In the genomic region with DNA sequence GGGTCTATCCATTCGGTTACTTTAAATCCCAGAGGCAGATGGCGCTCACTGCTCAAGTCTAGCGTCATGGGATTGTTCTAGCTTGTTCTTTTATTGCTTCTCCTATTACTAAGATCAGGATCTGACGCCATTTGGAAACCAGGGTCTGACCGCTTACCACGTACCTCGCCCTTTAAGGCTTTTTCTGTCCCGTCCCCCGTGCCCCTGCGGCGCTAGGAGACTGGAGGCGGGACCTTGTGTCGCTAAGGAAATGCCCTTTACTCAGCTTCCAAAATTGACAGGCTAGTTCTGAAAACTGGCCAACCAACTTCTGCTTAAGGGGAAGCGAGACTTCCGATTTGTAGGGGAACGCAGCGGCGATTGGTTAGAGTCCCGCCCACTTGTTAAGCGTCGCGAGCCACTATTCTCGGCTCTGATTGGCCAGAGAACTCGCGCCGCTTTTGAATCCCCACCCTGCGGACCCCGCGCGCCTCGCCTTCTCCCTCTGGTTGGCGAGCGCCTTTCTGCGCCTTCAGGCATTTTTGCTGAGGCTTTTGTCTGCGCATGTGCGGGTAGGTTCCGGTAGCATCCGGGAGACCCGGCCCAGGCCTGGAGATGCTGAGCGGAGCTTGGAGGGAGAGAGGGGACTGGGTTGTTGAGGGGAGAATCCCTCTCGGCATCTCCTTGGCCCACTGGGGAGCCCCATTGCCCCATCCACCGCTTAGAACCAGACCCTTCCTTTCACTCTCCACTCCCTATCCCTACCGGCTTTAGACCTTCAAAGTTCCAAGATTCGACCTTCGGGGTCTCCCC, we compare ENCODE assay signal across 1 cellular context.
TF ChIP-seq lines count a peak whose summit lies in the region.

No MANE protein-coding gene starts in this region.

TF ChIP-seq in GM12878, 131 proteins besides CTCF, POLR2A, EP300 and RAD21 (continued from another document and continues in another):
- TF ChIP-seq, protein P1, sequence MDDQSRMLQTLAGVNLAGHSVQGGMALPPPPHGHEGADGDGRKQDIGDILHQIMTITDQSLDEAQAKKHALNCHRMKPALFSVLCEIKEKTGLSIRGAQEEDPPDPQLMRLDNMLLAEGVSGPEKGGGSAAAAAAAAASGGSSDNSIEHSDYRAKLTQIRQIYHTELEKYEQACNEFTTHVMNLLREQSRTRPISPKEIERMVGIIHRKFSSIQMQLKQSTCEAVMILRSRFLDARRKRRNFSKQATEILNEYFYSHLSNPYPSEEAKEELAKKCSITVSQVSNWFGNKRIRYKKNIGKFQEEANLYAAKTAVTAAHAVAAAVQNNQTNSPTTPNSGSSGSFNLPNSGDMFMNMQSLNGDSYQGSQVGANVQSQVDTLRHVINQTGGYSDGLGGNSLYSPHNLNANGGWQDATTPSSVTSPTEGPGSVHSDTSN (IDR thresholded peaks at IDR 0.05; ENCODE audit: insufficient replicate concordance, low read depth, low read length) = peak; percentile 93
- TF ChIP-seq HDAC6 (IDR thresholded peaks at IDR 0.05; ENCODE audit: unreplicated experiment) = no peak
- TF ChIP-seq IKZF1 (conservative IDR thresholded peaks at IDR 0.05) = peak; percentile 59; the same call in 1 of the 2 replicates
- no peak for TF ChIP-seq WRNIP1 (IDR thresholded peaks at IDR 0.05; ENCODE audit: borderline replicate concordance, low read depth, low read length)
- peak; percentile 73 for TF ChIP-seq YY1 (IDR thresholded peaks at IDR 0.05; ENCODE audit: low read depth, low read length)
- no peak for TF ChIP-seq JUND (IDR thresholded peaks at IDR 0.05; ENCODE audit: low read depth, low read length)
- TF ChIP-seq, protein P2, sequence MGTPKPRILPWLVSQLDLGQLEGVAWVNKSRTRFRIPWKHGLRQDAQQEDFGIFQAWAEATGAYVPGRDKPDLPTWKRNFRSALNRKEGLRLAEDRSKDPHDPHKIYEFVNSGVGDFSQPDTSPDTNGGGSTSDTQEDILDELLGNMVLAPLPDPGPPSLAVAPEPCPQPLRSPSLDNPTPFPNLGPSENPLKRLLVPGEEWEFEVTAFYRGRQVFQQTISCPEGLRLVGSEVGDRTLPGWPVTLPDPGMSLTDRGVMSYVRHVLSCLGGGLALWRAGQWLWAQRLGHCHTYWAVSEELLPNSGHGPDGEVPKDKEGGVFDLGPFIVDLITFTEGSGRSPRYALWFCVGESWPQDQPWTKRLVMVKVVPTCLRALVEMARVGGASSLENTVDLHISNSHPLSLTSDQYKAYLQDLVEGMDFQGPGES (IDR thresholded peaks at IDR 0.05) = peak; percentile 82; the same call in 1 of the 2 replicates
- TF ChIP-seq GABPA (IDR thresholded peaks at IDR 0.05; ENCODE audit: low read depth) = peak; percentile 83
- no peak; the same call in 1 of the 2 replicates for TF ChIP-seq TAF1 (IDR thresholded peaks at IDR 0.05; ENCODE audit: borderline replicate concordance, low read depth, low read length)
- TF ChIP-seq, protein P3, sequence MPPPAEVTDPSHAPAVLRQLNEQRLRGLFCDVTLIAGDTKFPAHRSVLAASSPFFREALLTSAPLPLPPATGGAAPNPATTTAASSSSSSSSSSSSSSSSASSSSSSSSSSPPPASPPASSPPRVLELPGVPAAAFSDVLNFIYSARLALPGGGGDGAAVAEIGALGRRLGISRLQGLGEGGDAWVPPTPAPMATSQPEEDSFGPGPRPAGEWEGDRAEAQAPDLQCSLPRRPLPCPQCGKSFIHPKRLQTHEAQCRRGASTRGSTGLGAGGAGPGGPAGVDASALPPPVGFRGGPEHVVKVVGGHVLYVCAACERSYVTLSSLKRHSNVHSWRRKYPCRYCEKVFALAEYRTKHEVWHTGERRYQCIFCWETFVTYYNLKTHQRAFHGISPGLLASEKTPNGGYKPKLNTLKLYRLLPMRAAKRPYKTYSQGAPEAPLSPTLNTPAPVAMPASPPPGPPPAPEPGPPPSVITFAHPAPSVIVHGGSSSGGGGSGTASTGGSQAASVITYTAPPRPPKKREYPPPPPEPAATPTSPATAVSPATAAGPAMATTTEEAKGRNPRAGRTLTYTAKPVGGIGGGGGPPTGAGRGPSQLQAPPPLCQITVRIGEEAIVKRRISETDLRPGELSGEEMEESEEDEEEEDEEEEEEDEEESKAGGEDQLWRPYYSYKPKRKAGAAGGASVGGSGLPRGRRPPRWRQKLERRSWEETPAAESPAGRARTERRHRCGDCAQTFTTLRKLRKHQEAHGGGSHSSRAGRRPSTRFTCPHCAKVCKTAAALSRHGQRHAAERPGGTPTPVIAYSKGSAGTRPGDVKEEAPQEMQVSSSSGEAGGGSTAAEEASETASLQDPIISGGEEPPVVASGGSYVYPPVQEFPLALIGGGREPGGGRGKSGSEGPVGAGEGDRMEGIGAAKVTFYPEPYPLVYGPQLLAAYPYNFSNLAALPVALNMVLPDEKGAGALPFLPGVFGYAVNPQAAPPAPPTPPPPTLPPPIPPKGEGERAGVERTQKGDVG (CRISPR knock-in tag; IDR thresholded peaks at IDR 0.05) = no peak
- TF ChIP-seq PAX5 (IDR thresholded peaks at IDR 0.05; ENCODE audit: borderline replicate concordance, low read depth, low read length) = no peak
- TF ChIP-seq EGR1 (IDR thresholded peaks at IDR 0.05; ENCODE audit: borderline replicate concordance in 1 of 2, low read depth in 2 of 2, low read length in 2 of 2) = peak in 1 of 2 experiments; percentile 54; a peak in 1 of 3 replicates
- TF ChIP-seq, protein P4, sequence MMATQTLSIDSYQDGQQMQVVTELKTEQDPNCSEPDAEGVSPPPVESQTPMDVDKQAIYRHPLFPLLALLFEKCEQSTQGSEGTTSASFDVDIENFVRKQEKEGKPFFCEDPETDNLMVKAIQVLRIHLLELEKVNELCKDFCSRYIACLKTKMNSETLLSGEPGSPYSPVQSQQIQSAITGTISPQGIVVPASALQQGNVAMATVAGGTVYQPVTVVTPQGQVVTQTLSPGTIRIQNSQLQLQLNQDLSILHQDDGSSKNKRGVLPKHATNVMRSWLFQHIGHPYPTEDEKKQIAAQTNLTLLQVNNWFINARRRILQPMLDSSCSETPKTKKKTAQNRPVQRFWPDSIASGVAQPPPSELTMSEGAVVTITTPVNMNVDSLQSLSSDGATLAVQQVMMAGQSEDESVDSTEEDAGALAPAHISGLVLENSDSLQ (IDR thresholded peaks at IDR 0.05) = peak; percentile 99
- TF ChIP-seq, protein P5, sequence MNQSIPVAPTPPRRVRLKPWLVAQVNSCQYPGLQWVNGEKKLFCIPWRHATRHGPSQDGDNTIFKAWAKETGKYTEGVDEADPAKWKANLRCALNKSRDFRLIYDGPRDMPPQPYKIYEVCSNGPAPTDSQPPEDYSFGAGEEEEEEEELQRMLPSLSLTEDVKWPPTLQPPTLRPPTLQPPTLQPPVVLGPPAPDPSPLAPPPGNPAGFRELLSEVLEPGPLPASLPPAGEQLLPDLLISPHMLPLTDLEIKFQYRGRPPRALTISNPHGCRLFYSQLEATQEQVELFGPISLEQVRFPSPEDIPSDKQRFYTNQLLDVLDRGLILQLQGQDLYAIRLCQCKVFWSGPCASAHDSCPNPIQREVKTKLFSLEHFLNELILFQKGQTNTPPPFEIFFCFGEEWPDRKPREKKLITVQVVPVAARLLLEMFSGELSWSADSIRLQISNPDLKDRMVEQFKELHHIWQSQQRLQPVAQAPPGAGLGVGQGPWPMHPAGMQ (IDR thresholded peaks at IDR 0.05; ENCODE audit: borderline replicate concordance) = no peak
- peak; percentile 98 for TF ChIP-seq MXI1 (IDR thresholded peaks at IDR 0.05; ENCODE audit: low read depth, low read length)
- peak; percentile 48; the same call in 1 of the 2 replicates for TF ChIP-seq MEF2A (IDR thresholded peaks at IDR 0.05; ENCODE audit: insufficient read depth, low read depth, low read length)
- no peak for TF ChIP-seq MYC (IDR thresholded peaks at IDR 0.05; ENCODE audit: insufficient read depth, insufficient read length, insufficient replicate concordance, low read length, severe bottlenecking)
- peak; percentile 38; the same call in 1 of the 3 replicates for TF ChIP-seq POU2F2 (IDR thresholded peaks at IDR 0.05; ENCODE audit: borderline replicate concordance, low read depth, low read length)
- no peak for TF ChIP-seq BACH1 (IDR thresholded peaks at IDR 0.05; ENCODE audit: borderline replicate concordance)
- TF ChIP-seq CHD2 (IDR thresholded peaks at IDR 0.05; ENCODE audit: borderline replicate concordance, low read depth, low read length) = peak; percentile 95
- TF ChIP-seq ZNF207 (IDR thresholded peaks at IDR 0.05; ENCODE audit: borderline replicate concordance) = 0 out of 2 replicates have a peak, but pooled peaks have one; percentile 13
- peak; percentile 75; the same call in 1 of the 2 replicates for TF ChIP-seq HDAC2 (IDR thresholded peaks at IDR 0.05)
- no peak for TF ChIP-seq NFXL1 (IDR thresholded peaks at IDR 0.05; ENCODE audit: borderline replicate concordance)
- TF ChIP-seq, protein P6, sequence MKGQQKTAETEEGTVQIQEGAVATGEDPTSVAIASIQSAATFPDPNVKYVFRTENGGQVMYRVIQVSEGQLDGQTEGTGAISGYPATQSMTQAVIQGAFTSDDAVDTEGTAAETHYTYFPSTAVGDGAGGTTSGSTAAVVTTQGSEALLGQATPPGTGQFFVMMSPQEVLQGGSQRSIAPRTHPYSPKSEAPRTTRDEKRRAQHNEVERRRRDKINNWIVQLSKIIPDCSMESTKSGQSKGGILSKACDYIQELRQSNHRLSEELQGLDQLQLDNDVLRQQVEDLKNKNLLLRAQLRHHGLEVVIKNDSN (IDR thresholded peaks at IDR 0.05; ENCODE audit: borderline replicate concordance, extremely low read length, insufficient read depth, low read depth, low read length) = no peak
- peak; percentile 60; the same call in 1 of the 2 replicates for TF ChIP-seq SPI1 (IDR thresholded peaks at IDR 0.05; ENCODE audit: borderline replicate concordance, insufficient read depth, low read depth, low read length)
- peak; percentile 23 to 94 for TF ChIP-seq SRF (IDR thresholded peaks at IDR 0.05; ENCODE audit: low read depth in 2 of 2, low read length in 2 of 2)
- TF ChIP-seq, protein P7, sequence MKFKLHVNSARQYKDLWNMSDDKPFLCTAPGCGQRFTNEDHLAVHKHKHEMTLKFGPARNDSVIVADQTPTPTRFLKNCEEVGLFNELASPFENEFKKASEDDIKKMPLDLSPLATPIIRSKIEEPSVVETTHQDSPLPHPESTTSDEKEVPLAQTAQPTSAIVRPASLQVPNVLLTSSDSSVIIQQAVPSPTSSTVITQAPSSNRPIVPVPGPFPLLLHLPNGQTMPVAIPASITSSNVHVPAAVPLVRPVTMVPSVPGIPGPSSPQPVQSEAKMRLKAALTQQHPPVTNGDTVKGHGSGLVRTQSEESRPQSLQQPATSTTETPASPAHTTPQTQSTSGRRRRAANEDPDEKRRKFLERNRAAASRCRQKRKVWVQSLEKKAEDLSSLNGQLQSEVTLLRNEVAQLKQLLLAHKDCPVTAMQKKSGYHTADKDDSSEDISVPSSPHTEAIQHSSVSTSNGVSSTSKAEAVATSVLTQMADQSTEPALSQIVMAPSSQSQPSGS (IDR thresholded peaks at IDR 0.05; ENCODE audit: low read length) = peak; percentile 64; the same call in 1 of the 2 replicates
- no peak for TF ChIP-seq SMAD1 (IDR thresholded peaks at IDR 0.05; ENCODE audit: low read depth, partially characterized antibody)
- no peak for TF ChIP-seq ZBED1 (IDR thresholded peaks at IDR 0.05; ENCODE audit: borderline replicate concordance)
- TF ChIP-seq, protein P8, sequence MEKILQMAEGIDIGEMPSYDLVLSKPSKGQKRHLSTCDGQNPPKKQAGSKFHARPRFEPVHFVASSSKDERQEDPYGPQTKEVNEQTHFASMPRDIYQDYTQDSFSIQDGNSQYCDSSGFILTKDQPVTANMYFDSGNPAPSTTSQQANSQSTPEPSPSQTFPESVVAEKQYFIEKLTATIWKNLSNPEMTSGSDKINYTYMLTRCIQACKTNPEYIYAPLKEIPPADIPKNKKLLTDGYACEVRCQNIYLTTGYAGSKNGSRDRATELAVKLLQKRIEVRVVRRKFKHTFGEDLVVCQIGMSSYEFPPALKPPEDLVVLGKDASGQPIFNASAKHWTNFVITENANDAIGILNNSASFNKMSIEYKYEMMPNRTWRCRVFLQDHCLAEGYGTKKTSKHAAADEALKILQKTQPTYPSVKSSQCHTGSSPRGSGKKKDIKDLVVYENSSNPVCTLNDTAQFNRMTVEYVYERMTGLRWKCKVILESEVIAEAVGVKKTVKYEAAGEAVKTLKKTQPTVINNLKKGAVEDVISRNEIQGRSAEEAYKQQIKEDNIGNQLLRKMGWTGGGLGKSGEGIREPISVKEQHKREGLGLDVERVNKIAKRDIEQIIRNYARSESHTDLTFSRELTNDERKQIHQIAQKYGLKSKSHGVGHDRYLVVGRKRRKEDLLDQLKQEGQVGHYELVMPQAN (conservative IDR thresholded peaks at IDR 0.05) = peak; percentile 99
- TF ChIP-seq CBX5 (IDR thresholded peaks at IDR 0.05; ENCODE audit: low read depth) = no peak
- TF ChIP-seq BCL11A (IDR thresholded peaks at IDR 0.05; ENCODE audit: low read depth, low read length) = peak; percentile 35; the same call in 1 of the 2 replicates
- TF ChIP-seq ZZZ3 (IDR thresholded peaks at IDR 0.05; ENCODE audit: control insufficient read depth, insufficient read length, low read depth) = no peak
- TF ChIP-seq MTA3 (IDR thresholded peaks at IDR 0.05; ENCODE audit: borderline replicate concordance, low read length) = no peak
- no peak for TF ChIP-seq YBX1 (IDR thresholded peaks at IDR 0.05)
- no peak for TF ChIP-seq SIX5 (IDR thresholded peaks at IDR 0.05; ENCODE audit: low read depth, low read length, severe bottlenecking)
- peak; percentile 64 to 81; a peak in 3 of 4 replicates for TF ChIP-seq BHLHE40 (IDR thresholded peaks at IDR 0.05; ENCODE audit: borderline replicate concordance in 1 of 2, low read depth in 2 of 2, low read length in 1 of 2)
- TF ChIP-seq STAT3 (IDR thresholded peaks at IDR 0.05; ENCODE audit: low read depth, low read length) = no peak
- TF ChIP-seq, protein P9, sequence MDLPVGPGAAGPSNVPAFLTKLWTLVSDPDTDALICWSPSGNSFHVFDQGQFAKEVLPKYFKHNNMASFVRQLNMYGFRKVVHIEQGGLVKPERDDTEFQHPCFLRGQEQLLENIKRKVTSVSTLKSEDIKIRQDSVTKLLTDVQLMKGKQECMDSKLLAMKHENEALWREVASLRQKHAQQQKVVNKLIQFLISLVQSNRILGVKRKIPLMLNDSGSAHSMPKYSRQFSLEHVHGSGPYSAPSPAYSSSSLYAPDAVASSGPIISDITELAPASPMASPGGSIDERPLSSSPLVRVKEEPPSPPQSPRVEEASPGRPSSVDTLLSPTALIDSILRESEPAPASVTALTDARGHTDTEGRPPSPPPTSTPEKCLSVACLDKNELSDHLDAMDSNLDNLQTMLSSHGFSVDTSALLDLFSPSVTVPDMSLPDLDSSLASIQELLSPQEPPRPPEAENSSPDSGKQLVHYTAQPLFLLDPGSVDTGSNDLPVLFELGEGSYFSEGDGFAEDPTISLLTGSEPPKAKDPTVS (IDR thresholded peaks at IDR 0.05; ENCODE audit: low read depth, low read length) = no peak
- TF ChIP-seq TARDBP (IDR thresholded peaks at IDR 0.05; ENCODE audit: borderline replicate concordance) = no peak
- peak; percentile 72 for TF ChIP-seq HDGF (IDR thresholded peaks at IDR 0.05)
- TF ChIP-seq SMARCA5 (IDR thresholded peaks at IDR 0.05) = no peak
- TF ChIP-seq RB1 (IDR thresholded peaks at IDR 0.05; ENCODE audit: borderline replicate concordance) = no peak
- TF ChIP-seq, protein P10, sequence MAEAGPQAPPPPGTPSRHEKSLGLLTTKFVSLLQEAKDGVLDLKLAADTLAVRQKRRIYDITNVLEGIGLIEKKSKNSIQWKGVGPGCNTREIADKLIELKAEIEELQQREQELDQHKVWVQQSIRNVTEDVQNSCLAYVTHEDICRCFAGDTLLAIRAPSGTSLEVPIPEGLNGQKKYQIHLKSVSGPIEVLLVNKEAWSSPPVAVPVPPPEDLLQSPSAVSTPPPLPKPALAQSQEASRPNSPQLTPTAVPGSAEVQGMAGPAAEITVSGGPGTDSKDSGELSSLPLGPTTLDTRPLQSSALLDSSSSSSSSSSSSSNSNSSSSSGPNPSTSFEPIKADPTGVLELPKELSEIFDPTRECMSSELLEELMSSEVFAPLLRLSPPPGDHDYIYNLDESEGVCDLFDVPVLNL (IDR thresholded peaks at IDR 0.05; ENCODE audit: low read depth, low read length) = peak; percentile 97
